Comparison of ENCODE assay signal across 8 cellular contexts in the genomic region with DNA sequence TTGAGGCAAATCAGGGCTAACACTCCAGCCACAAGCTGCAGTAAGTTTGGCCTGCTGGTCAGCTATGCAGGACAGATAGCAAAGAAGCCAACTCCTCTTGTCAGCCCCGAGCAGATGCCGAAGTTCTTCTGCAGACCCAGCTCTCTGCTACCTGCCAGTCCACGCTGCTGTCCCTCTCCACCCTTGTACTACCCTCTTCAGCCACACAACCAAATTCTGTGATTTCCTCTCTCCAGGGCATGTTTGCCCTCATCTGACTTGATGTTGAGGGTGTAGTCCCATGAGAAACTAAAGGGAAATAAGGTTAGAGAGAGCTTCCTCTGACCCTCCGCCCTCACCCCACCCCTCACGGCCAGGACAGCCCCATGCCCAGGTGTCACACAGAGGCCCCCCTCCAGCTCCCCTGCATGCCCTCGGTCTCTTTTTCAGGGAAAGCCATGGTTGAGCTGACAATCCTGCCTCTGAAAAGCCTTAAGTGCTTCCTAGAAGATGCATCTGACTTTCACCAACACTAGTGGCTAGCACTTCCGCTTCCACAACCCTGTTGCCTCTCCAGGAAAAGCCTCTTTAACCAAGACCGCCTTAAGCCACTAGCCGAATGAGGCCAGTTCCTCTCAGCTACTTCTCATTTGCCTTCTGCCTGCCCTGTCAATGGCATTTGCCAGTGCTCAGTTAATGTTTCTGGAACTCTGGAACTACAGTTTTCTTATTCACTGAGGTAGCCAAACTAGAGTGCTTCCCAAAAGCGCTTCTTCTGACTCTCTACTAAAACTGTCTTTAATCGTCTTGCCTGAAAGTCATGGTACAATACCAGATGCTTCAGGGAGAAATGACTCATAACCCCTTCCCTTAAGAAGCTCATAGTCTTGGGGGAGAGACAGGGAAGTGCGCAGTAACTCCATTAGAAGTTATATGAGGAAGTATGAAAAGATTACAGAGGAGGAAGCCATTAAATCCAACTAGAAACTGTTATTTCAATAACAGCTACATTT.
DNase-seq lines count a peak whose midpoint lies in the region; ATAC-seq, FAIRE-seq and TF ChIP-seq lines count a peak whose summit lies in the region.

No MANE protein-coding gene starts in this region.

- no peaks in the 10 kb centered on the region for H3K79me2 ChIP-seq in HepG2 (ENCODE audit: insufficient read depth, low read length)

- H4K20me1 ChIP-seq in HepG2 (ENCODE audit: insufficient read depth, low read length), result no peaks in the 10 kb centered on the region

- BruUV-seq in HepG2 (replicated peaks; lab: Mats Ljungman, UMichigan), result no TSS peak

- no peak overlapping the region for H3K4me2 ChIP-seq in HepG2 (ENCODE audit: low read depth, low read length)

- no peak for TF ChIP-seq RAD21 in HepG2 (CRISPR knock-in tag; IDR thresholded peaks at IDR 0.05)

- H3K4me3 Mint-ChIP-seq in T-helper 2 cell treated with Interferon-gamma antibody and Interleukin-4, amounts not matched to agents 5 μg/mL and 100 μg/mL, for 36 hours, result peak overlapping the region; percentile 24

- H3K27ac ChIP-seq in HepG2 (ENCODE audit: extremely low read length, insufficient read depth, low read length), result no peak overlapping the region

- intact Hi-C loops in HepG2 (cut with micrococcal nuclease; ENCODE audit: unreplicated experiment), result no loop called here

- H3K27me3 ChIP-seq in HepG2 (ENCODE audit: control insufficient read depth in 1 of 2, insufficient read depth in 2 of 2, low read length in 2 of 2), result no peaks in the 10 kb centered on the region

- peaks cover 12% of the 10 kb centered on the region for H3K9me3 Mint-ChIP-seq in T-helper 2 cell treated with Interferon-gamma antibody and Interleukin-4, amounts not matched to agents 5 μg/mL and 100 μg/mL, for 36 hours

- no peak for FAIRE-seq in HepG2 (lab: Jason Lieb, UNC)
- FAIRE-seq in frontal cortex (lab: Jason Lieb, UNC), result no peak

- H3K9me3 ChIP-seq in HepG2 (ENCODE audit: low read length), result no peaks in the 10 kb centered on the region

- DNase-seq in GM10248 (ENCODE audit: extremely low spot score) (peak; percentile 42), HepG2 (ENCODE audit: low spot score) (no peak), erythroblast (lab: John Stamatoyannopoulos, UW) (no peak), NCI-H2029 (lab: John Stamatoyannopoulos, UW) (no peak), foreskin melanocyte (no peak), frontal cortex (ENCODE audit: low spot score in 2 of 2) (no peak)
- DNase-seq in T-helper 2 cell treated with Interferon-gamma antibody and Interleukin-4, amounts not matched to agents 5 μg/mL and 100 μg/mL, for 36 hours (ENCODE audit: low spot score), result no peak

- no peak overlapping the region for H3K4me3 ChIP-seq in HepG2 (replicated peaks in 1 of 3; ENCODE audit: insufficient read depth in 1 of 3, low read depth in 2 of 3, low read length in 3 of 3)

- H2AFZ ChIP-seq in HepG2 (ENCODE audit: low read length), result no peak overlapping the region

- no peak for TF ChIP-seq EP300 in HepG2 (IDR thresholded peaks at IDR 0.05; ENCODE audit: low read depth in 2 of 2, low read length in 2 of 2)
- TF ChIP-seq EP300 in HepG2 (CRISPR knock-in tag; IDR thresholded peaks at IDR 0.05; ENCODE audit: borderline replicate concordance), result no peak

- CTCF ChIA-PET in GM10248 (lab: Yijun Ruan, JAX), result interaction anchor here (0.7 to 3.3 kb wide), 12 partner anchors 9 to 217 kb away, joined by 3 to 33 read pairs (median 4); no protein-coding TSS in a partner anchor
- CTCF ChIA-PET in HepG2 (lab: Yijun Ruan, JAX; ENCODE audit: low intra/inter-chr PET ratio, low total read pairs), result no interaction called here

- peak overlapping the region; percentile 49 for H3K27ac Mint-ChIP-seq in T-helper 2 cell treated with Interferon-gamma antibody and Interleukin-4, amounts not matched to agents 5 μg/mL and 100 μg/mL, for 36 hours

- H3K9ac ChIP-seq in HepG2 (ENCODE audit: insufficient read depth, low read depth, low read length), result no peak overlapping the region

- 92% methylated on average over 12 of the region's 12 CpGs for WGBS in HepG2 (ENCODE audit: low lambda C conversion rate)

- TF ChIP-seq CTCF in GM10248 (IDR thresholded peaks at IDR 0.05; ENCODE audit: control extremely low read depth, extremely low read depth, low read depth, missing control alignments), result no peak
- TF ChIP-seq CTCF in HepG2 (CRISPR knock-in tag; IDR thresholded peaks at IDR 0.05), result no peak

- peaks cover 15% of the 10 kb centered on the region for H3K27me3 Mint-ChIP-seq in T-helper 2 cell treated with Interferon-gamma antibody and Interleukin-4, amounts not matched to agents 5 μg/mL and 100 μg/mL, for 36 hours (ENCODE audit: low read depth)

- H3K4me1 Mint-ChIP-seq in T-helper 2 cell treated with Interferon-gamma antibody and Interleukin-4, amounts not matched to agents 5 μg/mL and 100 μg/mL, for 36 hours (ENCODE audit: low read depth), result peaks cover 60% of the 10 kb centered on the region

- peaks cover 13% of the 10 kb centered on the region for H3K36me3 Mint-ChIP-seq in T-helper 2 cell treated with Interferon-gamma antibody and Interleukin-4, amounts not matched to agents 5 μg/mL and 100 μg/mL, for 36 hours (ENCODE audit: low read depth)

- H3K4me1 ChIP-seq in HepG2 (ENCODE audit: insufficient read depth, low read length), result no peaks in the 10 kb centered on the region

- no peak for TF ChIP-seq POLR2A in HepG2 (IDR thresholded peaks at IDR 0.05; ENCODE audit: insufficient read depth in 1 of 2, low read depth in 2 of 2, low read length in 2 of 2)
- no peak for TF ChIP-seq POLR2A in erythroblast (IDR thresholded peaks at IDR 0.05; ENCODE audit: low read length)

- POLR2A ChIA-PET in GM10248 (lab: Yijun Ruan, JAX), result interaction anchor here (1.6 to 1.8 kb wide), 2 partner anchors 8 to 10 kb away, joined by 5 to 6 read pairs; no protein-coding TSS in a partner anchor
- POLR2A ChIA-PET in HepG2 (lab: Yijun Ruan, JAX), result no interaction called here

- no peaks in the 10 kb centered on the region for H3K36me3 ChIP-seq in HepG2 (replicated peaks in 1 of 2; ENCODE audit: control insufficient read depth in 1 of 2, insufficient read depth in 2 of 2, low read length in 2 of 2)

- in situ Hi-C loops in HepG2 (cut with HindIII; ENCODE audit: extremely low pct_ligation_motif_present, low pct_unique_long_range_greater_than_20kb), result no loop called here

- ATAC-seq in HG02798 (IDR thresholded peaks at IDR 0.05; ENCODE audit: poor library complexity, unreplicated experiment) (peak; percentile 34), HepG2 (peak; percentile 54)

TF ChIP-seq in HepG2, 621 proteins besides CTCF, POLR2A, EP300 and RAD21:
- TF ChIP-seq NFYC (CRISPR knock-in tag; IDR thresholded peaks at IDR 0.05), result no peak
